Comparison of ENCODE assay signal across 19 cellular contexts in genomic region chr18:59484796-59485328, GRCh38.
DNase-seq lines count a peak whose midpoint lies in the region; ATAC-seq and TF ChIP-seq lines count a peak whose summit lies in the region.
"Had no signal": no experiment of that assay in that cellular context is flagged by ENCODE, and none has a peak within 500 bp of the region (broad histone marks: within the 10 kb centered on the region; RNA-seq: fewer than 3 reads in every experiment).

No MANE protein-coding gene starts in this region.

- H3K27ac Mint-ChIP-seq in CD8-positive, alpha-beta T cell, result no peak overlapping the region
- H3K27ac Mint-ChIP-seq: activated T-cell treated with anti-CD3 and anti-CD28 coated beads, Interleukin-2, amount 50 U/mL, for 24 hours; natural killer cell treated with Interleukin-12 subunit alpha and Interleukin-12 subunit beta and Interleukin-15 and Interleukin-18, amount 100 ng/mL, for 72 hours; type B pancreatic cell had no signal

- no peaks in the 10 kb centered on the region for H3K9me3 ChIP-seq in MG63
- no peaks in the 10 kb centered on the region for H3K9me3 ChIP-seq in fibroblast of lung (ENCODE audit: control insufficient read depth, insufficient read depth, low read depth, low read length)
- H3K9me3 ChIP-seq in parathyroid adenoma (ENCODE audit: control insufficient read depth, low read length), result no peaks in the 10 kb centered on the region
- no peaks in the 10 kb centered on the region for H3K9me3 ChIP-seq in CD8-positive, alpha-beta T cell (ENCODE audit: low read length)

- no peaks in the 10 kb centered on the region for H3K9me3 Mint-ChIP-seq in CD8-positive, alpha-beta T cell
- H3K9me3 Mint-ChIP-seq: activated T-cell treated with anti-CD3 and anti-CD28 coated beads, Interleukin-2, amount 50 U/mL, for 24 hours; natural killer cell treated with Interleukin-12 subunit alpha and Interleukin-12 subunit beta and Interleukin-15 and Interleukin-18, amount 100 ng/mL, for 72 hours; type B pancreatic cell had no signal

- no peaks in the 10 kb centered on the region for H3K4me1 Mint-ChIP-seq in CD8-positive, alpha-beta T cell (ENCODE audit: low read depth)

- H3K4me1 ChIP-seq in fibroblast of lung (ENCODE audit: control insufficient read depth, extremely low read depth, insufficient read depth, low read length) (no peaks in the 10 kb centered on the region), parathyroid adenoma (peaks cover 4% of the 10 kb centered on the region)
- no peaks in the 10 kb centered on the region for H3K4me1 ChIP-seq in CD8-positive, alpha-beta T cell (ENCODE audit: insufficient read depth, low read length)

- H3K4me3 ChIP-seq in MG63, result no peak overlapping the region
- H3K4me3 ChIP-seq in fibroblast of lung (replicated peaks in 1 of 4; ENCODE audit: control extremely low read depth in 1 of 4, insufficient read depth in 1 of 4, low read depth in 3 of 4, low read length in 4 of 4), result no peak overlapping the region
- peak overlapping the region; percentile 41 for H3K4me3 ChIP-seq in parathyroid adenoma (ENCODE audit: low read depth, low read length)
- no peak overlapping the region for H3K4me3 ChIP-seq in CD8-positive, alpha-beta T cell (ENCODE audit: low read depth, low read length)
- H3K4me3 ChIP-seq: GM12878, SK-N-MC had no signal

- H4K20me1 ChIP-seq in fibroblast of lung (ENCODE audit: control insufficient read depth, extremely low read depth, insufficient read depth, low read length), result no peaks in the 10 kb centered on the region

- CTCF ChIA-PET in CD8-positive, alpha-beta T cell (lab: Charles Lee), result no interaction called here

- H3K36me3 ChIP-seq in MG63 (no peaks in the 10 kb centered on the region; the same call in 1 of the 2 replicates), fibroblast of lung (ENCODE audit: control insufficient read depth, insufficient read depth, low read length) (no peaks in the 10 kb centered on the region), parathyroid adenoma (ENCODE audit: control insufficient read depth, insufficient read depth, low read length) (no peaks in the 10 kb centered on the region)
- no peaks in the 10 kb centered on the region for H3K36me3 ChIP-seq in CD8-positive, alpha-beta T cell (ENCODE audit: insufficient read depth, low read length)

- H2AFZ ChIP-seq in fibroblast of lung (ENCODE audit: low read length), result no peak overlapping the region
- H2AFZ ChIP-seq in parathyroid adenoma, result no peak overlapping the region

- H3K27me3 Mint-ChIP-seq in CD8-positive, alpha-beta T cell (ENCODE audit: low read depth), result peaks cover 11% of the 10 kb centered on the region

- ATAC-seq in CD8-positive, alpha-beta T cell, result no peak
- ATAC-seq in GM18519 (IDR thresholded peaks at IDR 0.05; ENCODE audit: low FRiP score, unreplicated experiment) (no peak), HG02970 (IDR thresholded peaks at IDR 0.05; ENCODE audit: low FRiP score, unreplicated experiment) (no peak)
- ATAC-seq: GM12878; left lobe of liver; natural killer cell treated with Interleukin-12 subunit alpha and Interleukin-12 subunit beta and Interleukin-15 and Interleukin-18, amount 100 ng/mL, for 72 hours had no signal

- peaks cover 31% of the 10 kb centered on the region for H3K79me2 ChIP-seq in fibroblast of lung (ENCODE audit: control insufficient read depth, insufficient read depth, low read length)
- no peaks in the 10 kb centered on the region for H3K79me2 ChIP-seq in parathyroid adenoma

- peak overlapping the region; percentile 52 for H3K4me2 ChIP-seq in fibroblast of lung (ENCODE audit: extremely low read depth, insufficient read depth, low read length)
- H3K4me2 ChIP-seq in parathyroid adenoma (ENCODE audit: low read length), result peak overlapping the region; percentile 39

- DNase-seq in AG09319 (ENCODE audit: extremely low read depth, low read depth) (peak; percentile 94), MG63 (peak; percentile 49), fibroblast of lung (ENCODE audit: low read depth in 2 of 2) (peak; percentile 57 to 99), NCI-H748 treated with DMSO at 0.1 percent for 48 hours (lab: John Stamatoyannopoulos, UW) (no peak)
- no peak for DNase-seq in CD8-positive, alpha-beta T cell
- DNase-seq: activated T-cell treated with anti-CD3 and anti-CD28 coated beads, Interleukin-2, amount 50 U/mL, for 24 hours; KBM-7; NCI-H146; NCI-H510A; retina had no signal

- H3K27me3 ChIP-seq in MG63, result no peaks in the 10 kb centered on the region
- H3K27me3 ChIP-seq in fibroblast of lung (ENCODE audit: control insufficient read depth, insufficient read depth, low read length), result no peaks in the 10 kb centered on the region
- H3K27me3 ChIP-seq in parathyroid adenoma (ENCODE audit: control insufficient read depth, insufficient read depth, low read length), result no peaks in the 10 kb centered on the region
- no peaks in the 10 kb centered on the region for H3K27me3 ChIP-seq in CD8-positive, alpha-beta T cell (ENCODE audit: insufficient read depth, low read length)

- intact Hi-C loops in CD8-positive, alpha-beta T cell (cut with DNase I, micrococcal nuclease), result no loop called here

- POLR2A ChIA-PET in CD8-positive, alpha-beta T cell (lab: Charles Lee), result no interaction called here

- H3K36me3 Mint-ChIP-seq in CD8-positive, alpha-beta T cell, result no peaks in the 10 kb centered on the region
- H3K36me3 Mint-ChIP-seq: natural killer cell treated with Interleukin-12 subunit alpha and Interleukin-12 subunit beta and Interleukin-15 and Interleukin-18, amount 100 ng/mL, for 72 hours had no signal

- peak overlapping the region; percentile 22 for H3K27ac ChIP-seq in fibroblast of lung (ENCODE audit: insufficient read depth, low read length)
- H3K27ac ChIP-seq in parathyroid adenoma, result no peak overlapping the region
- no peak overlapping the region for H3K27ac ChIP-seq in CD8-positive, alpha-beta T cell (ENCODE audit: low read depth, low read length)
- H3K27ac ChIP-seq: C4-2B, SK-N-MC had no signal

- no peak overlapping the region for H3K9ac ChIP-seq in fibroblast of lung (ENCODE audit: insufficient read depth, low read length)
- no peak overlapping the region for H3K9ac ChIP-seq in parathyroid adenoma

- no peak overlapping the region for H3K4me3 Mint-ChIP-seq in CD8-positive, alpha-beta T cell
- H3K4me3 Mint-ChIP-seq: activated T-cell treated with anti-CD3 and anti-CD28 coated beads, Interleukin-2, amount 50 U/mL, for 24 hours; natural killer cell treated with Interleukin-12 subunit alpha and Interleukin-12 subunit beta and Interleukin-15 and Interleukin-18, amount 100 ng/mL, for 72 hours; type B pancreatic cell had no signal

- TF ChIP-seq CTCF in AG09319 (IDR thresholded peaks at IDR 0.05; ENCODE audit: low read depth, low read length) (no peak), fibroblast of lung (conservative IDR thresholded peaks at IDR 0.05 in 1 of 2, IDR thresholded peaks at IDR 0.05 in 1 of 2; ENCODE audit: low read depth in 1 of 2, low read length in 2 of 2) (no peak), parathyroid adenoma (IDR thresholded peaks at IDR 0.05) (no peak)
- no peak for TF ChIP-seq CTCF in CD8-positive, alpha-beta T cell (IDR thresholded peaks at IDR 0.05)

Comparison
In these comparisons a context has a peak if more than half of its experiments do, and no peak if none do; other contexts are left out.
1. DNase-seq: peak in AG09319 (single experiment), MG63 (single experiment) and fibroblast of lung (2 of 2); none in CD8-positive, alpha-beta T cell (0 of 7) and NCI-H748 treated with DMSO at 0.1 percent for 48 hours (single experiment).